Comparison of ENCODE assay signal across 1 cellular context in the genomic region with DNA sequence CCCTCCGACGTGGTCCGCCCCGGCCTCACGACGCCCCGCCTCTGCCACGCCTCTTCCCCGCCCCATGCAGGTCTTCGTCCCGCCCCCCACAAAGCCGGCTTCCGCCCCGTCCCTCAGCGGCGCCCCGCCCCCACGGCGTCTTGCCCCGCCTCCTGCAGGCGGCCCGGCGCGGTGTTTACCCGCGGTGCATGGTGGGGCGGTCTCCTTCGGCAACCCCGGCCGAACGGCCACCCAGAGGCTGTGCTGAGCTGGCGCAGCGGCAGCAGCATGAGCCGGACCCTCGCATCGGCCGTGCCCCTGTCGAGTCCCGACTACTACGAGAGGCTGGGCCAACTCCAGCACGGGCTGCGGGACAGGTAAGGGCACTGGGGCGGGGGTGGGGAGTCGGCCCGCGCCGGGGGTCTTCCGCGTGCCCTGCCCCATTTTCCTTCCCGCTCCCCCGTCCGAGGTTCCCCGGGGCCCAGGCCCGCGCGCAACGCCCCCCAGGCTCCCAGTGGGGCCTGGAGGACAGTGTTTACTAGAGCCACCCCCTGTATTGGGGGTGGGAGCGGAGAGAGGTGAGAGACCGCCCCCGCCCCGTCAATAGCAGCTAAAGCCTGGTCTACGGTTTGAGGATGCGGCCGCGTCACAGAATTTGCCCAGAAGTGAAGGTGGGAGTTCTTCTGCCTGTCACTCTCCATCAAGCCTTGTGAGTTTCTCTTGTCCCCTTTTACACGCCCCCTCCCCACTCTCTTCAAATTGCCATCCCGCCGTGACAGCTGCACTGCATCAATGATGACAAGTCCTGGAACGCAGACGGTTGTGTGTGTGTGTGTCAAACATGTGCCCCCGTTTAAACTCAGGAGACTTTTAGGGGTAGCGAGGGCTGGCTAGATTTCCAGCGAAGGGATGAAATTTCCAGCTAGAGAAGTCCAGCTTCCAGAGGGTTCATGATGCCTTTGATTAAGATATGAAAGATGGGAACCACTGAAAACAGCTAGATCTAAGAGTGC.
A peak's percentile ranks its signal among the peaks of the same experiment; 100 is the strongest.
TF ChIP-seq lines count a peak whose summit lies in the region.

Gene KIZ, plus strand, starts transcription at position 234 of the 992 bp plus-strand sequence. Its CDS starts 34 bp downstream, at position 268.

TF ChIP-seq in HepG2, 621 proteins besides CTCF, POLR2A, EP300 and RAD21 (continued from another document and continues in another):
- peak; percentile 85; the same call in 1 of the 2 replicates for TF ChIP-seq MAF1 (CRISPR knock-in tag; IDR thresholded peaks at IDR 0.05; ENCODE audit: borderline replicate concordance)
- TF ChIP-seq ZBTB1 (CRISPR knock-in tag; IDR thresholded peaks at IDR 0.05; ENCODE audit: borderline replicate concordance): peak; percentile 71; the same call in 1 of the 2 replicates
- peak; percentile 86; the same call in 1 of the 2 replicates for TF ChIP-seq ZNF567 (CRISPR knock-in tag; IDR thresholded peaks at IDR 0.05; ENCODE audit: borderline replicate concordance)
- peak; percentile 33; the same call in 1 of the 2 replicates for TF ChIP-seq ZNF790 (CRISPR knock-in tag; IDR thresholded peaks at IDR 0.05; ENCODE audit: borderline replicate concordance)
- TF ChIP-seq PRDM15 (CRISPR knock-in tag; IDR thresholded peaks at IDR 0.05): peak; percentile 39; the same call in 1 of the 2 replicates
- TF ChIP-seq, protein P1, sequence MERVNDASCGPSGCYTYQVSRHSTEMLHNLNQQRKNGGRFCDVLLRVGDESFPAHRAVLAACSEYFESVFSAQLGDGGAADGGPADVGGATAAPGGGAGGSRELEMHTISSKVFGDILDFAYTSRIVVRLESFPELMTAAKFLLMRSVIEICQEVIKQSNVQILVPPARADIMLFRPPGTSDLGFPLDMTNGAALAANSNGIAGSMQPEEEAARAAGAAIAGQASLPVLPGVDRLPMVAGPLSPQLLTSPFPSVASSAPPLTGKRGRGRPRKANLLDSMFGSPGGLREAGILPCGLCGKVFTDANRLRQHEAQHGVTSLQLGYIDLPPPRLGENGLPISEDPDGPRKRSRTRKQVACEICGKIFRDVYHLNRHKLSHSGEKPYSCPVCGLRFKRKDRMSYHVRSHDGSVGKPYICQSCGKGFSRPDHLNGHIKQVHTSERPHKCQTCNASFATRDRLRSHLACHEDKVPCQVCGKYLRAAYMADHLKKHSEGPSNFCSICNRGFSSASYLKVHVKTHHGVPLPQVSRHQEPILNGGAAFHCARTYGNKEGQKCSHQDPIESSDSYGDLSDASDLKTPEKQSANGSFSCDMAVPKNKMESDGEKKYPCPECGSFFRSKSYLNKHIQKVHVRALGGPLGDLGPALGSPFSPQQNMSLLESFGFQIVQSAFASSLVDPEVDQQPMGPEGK (CRISPR knock-in tag; IDR thresholded peaks at IDR 0.05): peak; percentile 79; the same call in 1 of the 2 replicates
- TF ChIP-seq CBX5 (CRISPR knock-in tag; IDR thresholded peaks at IDR 0.05; ENCODE audit: borderline replicate concordance): peak; percentile 58; the same call in 1 of the 2 replicates
- peak; percentile 69; the same call in 1 of the 2 replicates for TF ChIP-seq SAFB2 (CRISPR knock-in tag; IDR thresholded peaks at IDR 0.05; ENCODE audit: borderline replicate concordance, low read depth)
- TF ChIP-seq, protein P2, sequence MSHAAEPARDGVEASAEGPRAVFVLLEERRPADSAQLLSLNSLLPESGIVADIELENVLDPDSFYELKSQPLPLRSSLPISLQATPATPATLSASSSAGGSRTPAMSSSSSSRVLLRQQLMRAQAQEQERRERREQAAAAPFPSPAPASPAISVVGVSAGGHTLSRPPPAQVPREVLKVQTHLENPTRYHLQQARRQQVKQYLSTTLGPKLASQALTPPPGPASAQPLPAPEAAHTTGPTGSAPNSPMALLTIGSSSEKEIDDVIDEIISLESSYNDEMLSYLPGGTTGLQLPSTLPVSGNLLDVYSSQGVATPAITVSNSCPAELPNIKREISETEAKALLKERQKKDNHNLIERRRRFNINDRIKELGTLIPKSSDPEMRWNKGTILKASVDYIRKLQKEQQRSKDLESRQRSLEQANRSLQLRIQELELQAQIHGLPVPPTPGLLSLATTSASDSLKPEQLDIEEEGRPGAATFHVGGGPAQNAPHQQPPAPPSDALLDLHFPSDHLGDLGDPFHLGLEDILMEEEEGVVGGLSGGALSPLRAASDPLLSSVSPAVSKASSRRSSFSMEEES (CRISPR knock-in tag; IDR thresholded peaks at IDR 0.05): no peak
- TF ChIP-seq, protein P3, sequence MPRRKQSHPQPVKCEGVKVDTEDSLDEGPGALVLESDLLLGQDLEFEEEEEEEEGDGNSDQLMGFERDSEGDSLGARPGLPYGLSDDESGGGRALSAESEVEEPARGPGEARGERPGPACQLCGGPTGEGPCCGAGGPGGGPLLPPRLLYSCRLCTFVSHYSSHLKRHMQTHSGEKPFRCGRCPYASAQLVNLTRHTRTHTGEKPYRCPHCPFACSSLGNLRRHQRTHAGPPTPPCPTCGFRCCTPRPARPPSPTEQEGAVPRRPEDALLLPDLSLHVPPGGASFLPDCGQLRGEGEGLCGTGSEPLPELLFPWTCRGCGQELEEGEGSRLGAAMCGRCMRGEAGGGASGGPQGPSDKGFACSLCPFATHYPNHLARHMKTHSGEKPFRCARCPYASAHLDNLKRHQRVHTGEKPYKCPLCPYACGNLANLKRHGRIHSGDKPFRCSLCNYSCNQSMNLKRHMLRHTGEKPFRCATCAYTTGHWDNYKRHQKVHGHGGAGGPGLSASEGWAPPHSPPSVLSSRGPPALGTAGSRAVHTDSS (CRISPR knock-in tag; conservative IDR thresholded peaks at IDR 0.05): no peak
- TF ChIP-seq ZFP41 (CRISPR knock-in tag; IDR thresholded peaks at IDR 0.05; ENCODE audit: borderline replicate concordance): no peak
- no peak for TF ChIP-seq ATRX (CRISPR knock-in tag; IDR thresholded peaks at IDR 0.05; ENCODE audit: borderline replicate concordance)
- TF ChIP-seq ZNF550 (CRISPR knock-in tag; IDR thresholded peaks at IDR 0.05; ENCODE audit: borderline replicate concordance): 0 out of 2 replicates have a peak, but pooled peaks have one; percentile 19
- TF ChIP-seq, protein P4, sequence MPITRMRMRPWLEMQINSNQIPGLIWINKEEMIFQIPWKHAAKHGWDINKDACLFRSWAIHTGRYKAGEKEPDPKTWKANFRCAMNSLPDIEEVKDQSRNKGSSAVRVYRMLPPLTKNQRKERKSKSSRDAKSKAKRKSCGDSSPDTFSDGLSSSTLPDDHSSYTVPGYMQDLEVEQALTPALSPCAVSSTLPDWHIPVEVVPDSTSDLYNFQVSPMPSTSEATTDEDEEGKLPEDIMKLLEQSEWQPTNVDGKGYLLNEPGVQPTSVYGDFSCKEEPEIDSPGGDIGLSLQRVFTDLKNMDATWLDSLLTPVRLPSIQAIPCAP (CRISPR knock-in tag; IDR thresholded peaks at IDR 0.05; ENCODE audit: low read depth): 0 out of 2 replicates have a peak, but pooled peaks have one; percentile 33
- no peak for TF ChIP-seq CENPBD1 (CRISPR knock-in tag; IDR thresholded peaks at IDR 0.05; ENCODE audit: borderline replicate concordance, low read depth)
- TF ChIP-seq ZNF34 (CRISPR knock-in tag; IDR thresholded peaks at IDR 0.05; ENCODE audit: borderline replicate concordance): peak; percentile 96
- TF ChIP-seq, protein P5, sequence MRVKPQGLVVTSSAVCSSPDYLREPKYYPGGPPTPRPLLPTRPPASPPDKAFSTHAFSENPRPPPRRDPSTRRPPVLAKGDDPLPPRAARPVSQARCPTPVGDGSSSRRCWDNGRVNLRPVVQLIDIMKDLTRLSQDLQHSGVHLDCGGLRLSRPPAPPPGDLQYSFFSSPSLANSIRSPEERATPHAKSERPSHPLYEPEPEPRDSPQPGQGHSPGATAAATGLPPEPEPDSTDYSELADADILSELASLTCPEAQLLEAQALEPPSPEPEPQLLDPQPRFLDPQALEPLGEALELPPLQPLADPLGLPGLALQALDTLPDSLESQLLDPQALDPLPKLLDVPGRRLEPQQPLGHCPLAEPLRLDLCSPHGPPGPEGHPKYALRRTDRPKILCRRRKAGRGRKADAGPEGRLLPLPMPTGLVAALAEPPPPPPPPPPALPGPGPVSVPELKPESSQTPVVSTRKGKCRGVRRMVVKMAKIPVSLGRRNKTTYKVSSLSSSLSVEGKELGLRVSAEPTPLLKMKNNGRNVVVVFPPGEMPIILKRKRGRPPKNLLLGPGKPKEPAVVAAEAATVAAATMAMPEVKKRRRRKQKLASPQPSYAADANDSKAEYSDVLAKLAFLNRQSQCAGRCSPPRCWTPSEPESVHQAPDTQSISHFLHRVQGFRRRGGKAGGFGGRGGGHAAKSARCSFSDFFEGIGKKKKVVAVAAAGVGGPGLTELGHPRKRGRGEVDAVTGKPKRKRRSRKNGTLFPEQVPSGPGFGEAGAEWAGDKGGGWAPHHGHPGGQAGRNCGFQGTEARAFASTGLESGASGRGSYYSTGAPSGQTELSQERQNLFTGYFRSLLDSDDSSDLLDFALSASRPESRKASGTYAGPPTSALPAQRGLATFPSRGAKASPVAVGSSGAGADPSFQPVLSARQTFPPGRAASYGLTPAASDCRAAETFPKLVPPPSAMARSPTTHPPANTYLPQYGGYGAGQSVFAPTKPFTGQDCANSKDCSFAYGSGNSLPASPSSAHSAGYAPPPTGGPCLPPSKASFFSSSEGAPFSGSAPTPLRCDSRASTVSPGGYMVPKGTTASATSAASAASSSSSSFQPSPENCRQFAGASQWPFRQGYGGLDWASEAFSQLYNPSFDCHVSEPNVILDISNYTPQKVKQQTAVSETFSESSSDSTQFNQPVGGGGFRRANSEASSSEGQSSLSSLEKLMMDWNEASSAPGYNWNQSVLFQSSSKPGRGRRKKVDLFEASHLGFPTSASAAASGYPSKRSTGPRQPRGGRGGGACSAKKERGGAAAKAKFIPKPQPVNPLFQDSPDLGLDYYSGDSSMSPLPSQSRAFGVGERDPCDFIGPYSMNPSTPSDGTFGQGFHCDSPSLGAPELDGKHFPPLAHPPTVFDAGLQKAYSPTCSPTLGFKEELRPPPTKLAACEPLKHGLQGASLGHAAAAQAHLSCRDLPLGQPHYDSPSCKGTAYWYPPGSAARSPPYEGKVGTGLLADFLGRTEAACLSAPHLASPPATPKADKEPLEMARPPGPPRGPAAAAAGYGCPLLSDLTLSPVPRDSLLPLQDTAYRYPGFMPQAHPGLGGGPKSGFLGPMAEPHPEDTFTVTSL (CRISPR knock-in tag; IDR thresholded peaks at IDR 0.05; ENCODE audit: borderline replicate concordance): no peak
- TF ChIP-seq CHCHD3 (CRISPR knock-in tag; IDR thresholded peaks at IDR 0.05): no peak
- TF ChIP-seq CSRNP1 (CRISPR knock-in tag; IDR thresholded peaks at IDR 0.05): peak; percentile 72; the same call in 1 of the 2 replicates
- peak; percentile 62; the same call in 1 of the 2 replicates for TF ChIP-seq ZBTB25 (CRISPR knock-in tag; IDR thresholded peaks at IDR 0.05)
- peak; percentile 67 for TF ChIP-seq HNRNPLL (IDR thresholded peaks at IDR 0.05; ENCODE audit: low read depth, low read length, poor library complexity, severe bottlenecking)
- TF ChIP-seq, protein P6, sequence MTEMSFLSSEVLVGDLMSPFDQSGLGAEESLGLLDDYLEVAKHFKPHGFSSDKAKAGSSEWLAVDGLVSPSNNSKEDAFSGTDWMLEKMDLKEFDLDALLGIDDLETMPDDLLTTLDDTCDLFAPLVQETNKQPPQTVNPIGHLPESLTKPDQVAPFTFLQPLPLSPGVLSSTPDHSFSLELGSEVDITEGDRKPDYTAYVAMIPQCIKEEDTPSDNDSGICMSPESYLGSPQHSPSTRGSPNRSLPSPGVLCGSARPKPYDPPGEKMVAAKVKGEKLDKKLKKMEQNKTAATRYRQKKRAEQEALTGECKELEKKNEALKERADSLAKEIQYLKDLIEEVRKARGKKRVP (CRISPR knock-in tag; IDR thresholded peaks at IDR 0.05): peak in 1 of 2 experiments; percentile 83; a peak in 2 of 4 replicates
